Comparison of ENCODE assay signal across 1 cellular context in the genomic region with DNA sequence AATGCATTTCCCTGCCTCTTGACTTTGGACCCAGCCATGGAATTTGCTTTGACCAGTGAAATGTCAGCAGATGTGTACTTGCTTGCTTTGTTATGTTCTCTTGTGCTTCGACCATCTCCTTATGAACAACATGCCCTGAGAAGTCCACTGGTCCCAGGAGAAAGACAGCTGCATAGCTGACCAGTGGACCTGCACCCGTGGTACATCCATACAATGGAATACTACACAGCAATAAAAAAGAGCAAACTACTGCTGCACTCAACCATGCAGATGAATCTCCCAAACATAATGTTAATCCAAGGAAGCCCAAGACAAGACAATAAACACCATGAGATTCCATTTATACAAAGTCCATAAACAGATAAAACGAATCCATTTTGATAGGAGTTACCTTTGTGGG.
TF ChIP-seq lines count a peak whose summit lies in the region.

No MANE protein-coding gene starts in this region.

TF ChIP-seq in H1, 55 proteins besides CTCF, POLR2A, EP300 and RAD21 (continued from another document):
- TF ChIP-seq PHF8 (conservative IDR thresholded peaks at IDR 0.05; ENCODE audit: low read depth, low read length) (no peak), KDM1A (IDR thresholded peaks at IDR 0.05; ENCODE audit: borderline replicate concordance, low read length) (0 out of 2 replicates have a peak, but pooled peaks have one; percentile 52)
